Comparison of ENCODE assay signal across 1 cellular context in genomic region chr17:19002191-19002590, GRCh38.
TF ChIP-seq lines count a peak whose summit lies in the region.

No MANE protein-coding gene starts in this region.

TF ChIP-seq in H1, 55 proteins besides CTCF, POLR2A, EP300 and RAD21:
- TF ChIP-seq KDM1A (IDR thresholded peaks at IDR 0.05; ENCODE audit: borderline replicate concordance, low read length) (no peak), ASH2L (IDR thresholded peaks at IDR 0.05; ENCODE audit: low read length) (no peak), SIN3A (conservative IDR thresholded peaks at IDR 0.05 in 1 of 2, IDR thresholded peaks at IDR 0.05 in 1 of 2; ENCODE audit: low read depth in 1 of 2, low read length in 2 of 2) (no peak)
